19 cellular contexts compared by ENCODE assay signal in genomic region chr3:107994954-107995715, GRCh38.
DNase-seq lines count a peak whose midpoint lies in the region; ATAC-seq, FAIRE-seq and TF ChIP-seq lines count a peak whose summit lies in the region.
"Had no signal": no experiment of that assay in that cellular context is flagged by ENCODE, and none has a peak within 500 bp of the region (broad histone marks: within the 10 kb centered on the region; RNA-seq: fewer than 3 reads in every experiment).

No MANE protein-coding gene starts in this region.

- H3K27me3 Mint-ChIP-seq in activated CD8-positive, alpha-beta memory T cell treated with anti-CD3 and anti-CD28 coated beads, Interleukin-2, amount 10 ng/mL, durations not matched to agents 7 days and 5 days: peaks cover 4% of the 10 kb centered on the region
- H3K27me3 Mint-ChIP-seq: T-helper 17 cell had no signal

- H3K4me3 ChIP-seq in A549 (no peak overlapping the region), Karpas-422 (ENCODE audit: low read length) (no peak overlapping the region)

- DNase-seq in A549 (ENCODE audit: low read depth in 1 of 2, low spot score in 1 of 2): no peak
- no peak for DNase-seq in Karpas-422
- peak; percentile 39 for DNase-seq in NCI-H226
- DNase-seq in activated CD8-positive, alpha-beta memory T cell treated with anti-CD3 and anti-CD28 coated beads, Interleukin-2, amount 10 ng/mL, durations not matched to agents 7 days and 5 days: no peak
- DNase-seq in NCI-H524 treated with DMSO at 0.1 percent for 48 hours (lab: John Stamatoyannopoulos, UW): no peak
- DNase-seq in GM19240 (ENCODE audit: insufficient read length, low spot score): no peak
- DNase-seq: AML-193, Calu3, KBM-7, NCI-H1092, NCI-H2107, T-helper 17 cell had no signal

- H3K9me3 ChIP-seq in A549 (no peaks in the 10 kb centered on the region), Karpas-422 (ENCODE audit: low read length) (no peaks in the 10 kb centered on the region)

- no peak overlapping the region for H2AFZ ChIP-seq in Karpas-422 (ENCODE audit: low read length)

- H3K4me2 ChIP-seq in A549 (no peak overlapping the region), Karpas-422 (ENCODE audit: low read depth, low read length, poor library complexity, severe bottlenecking) (peak overlapping the region; percentile 16)

- H3K4me1 ChIP-seq in A549 (peaks cover 30% of the 10 kb centered on the region), Karpas-422 (ENCODE audit: low read length) (peaks cover 53% of the 10 kb centered on the region)

- no peak for TF ChIP-seq POLR2A in A549 (IDR thresholded peaks at IDR 0.05; ENCODE audit: low read length)

- no peak for TF ChIP-seq EP300 in A549 (IDR thresholded peaks at IDR 0.05)

- 69% methylated on average over 4 of the region's 4 CpGs for WGBS in A549 (ENCODE audit: missing lambda C conversion rate)

- CTCF ChIA-PET in A549 (lab: Yijun Ruan, JAX): interaction anchor here (1.0 to 2.5 kb wide), 4 partner anchors 9 to 67 kb away, joined by 3 to 11 read pairs (median 4); no protein-coding TSS in a partner anchor
- CTCF ChIA-PET in activated CD8-positive, alpha-beta memory T cell treated with anti-CD3 and anti-CD28 coated beads, Interleukin-2, amount 10 ng/mL, durations not matched to agents 7 days and 5 days (lab: Charles Lee): no interaction called here

- H3K79me2 ChIP-seq in Karpas-422 (ENCODE audit: low read length): no peaks in the 10 kb centered on the region

- no peaks in the 10 kb centered on the region for H3K9me3 Mint-ChIP-seq in activated CD8-positive, alpha-beta memory T cell treated with anti-CD3 and anti-CD28 coated beads, Interleukin-2, amount 10 ng/mL, durations not matched to agents 7 days and 5 days (ENCODE audit: low read depth)

- peak; percentile 39 for FAIRE-seq in A549 (lab: Jason Lieb, UNC)
- FAIRE-seq: G401.6, GM12891 had no signal

- H3K9me2 ChIP-seq in Karpas-422 (replicated peaks; ENCODE audit: insufficient read depth, low read length): no peaks in the 10 kb centered on the region

- no peak for ATAC-seq in A549
- ATAC-seq in SK-N-SH treated with all-trans-retinoic acid at 6 μM for 48 hours: no peak
- ATAC-seq in activated CD8-positive, alpha-beta memory T cell treated with anti-CD3 and anti-CD28 coated beads, Interleukin-2, amount 10 ng/mL, durations not matched to agents 7 days and 5 days: no peak
- ATAC-seq in HG03521 (IDR thresholded peaks at IDR 0.05; ENCODE audit: unreplicated experiment): no peak
- ATAC-seq: HCT116, T-helper 17 cell had no signal

- no peaks in the 10 kb centered on the region for H3K36me3 ChIP-seq in Karpas-422 (ENCODE audit: insufficient read depth, low read length)

- no peaks in the 10 kb centered on the region for H3K4me1 Mint-ChIP-seq in activated CD8-positive, alpha-beta memory T cell treated with anti-CD3 and anti-CD28 coated beads, Interleukin-2, amount 10 ng/mL, durations not matched to agents 7 days and 5 days

- TF ChIP-seq CTCF in A549 (IDR thresholded peaks at IDR 0.05): no peak

- no peak for TF ChIP-seq RAD21 in A549 (conservative IDR thresholded peaks at IDR 0.05 in 1 of 2, IDR thresholded peaks at IDR 0.05 in 1 of 2)

- no peaks in the 10 kb centered on the region for H4K20me1 ChIP-seq in Karpas-422 (ENCODE audit: insufficient read depth, low read depth, low read length)

- no peak overlapping the region for H3K4me3 Mint-ChIP-seq in activated CD8-positive, alpha-beta memory T cell treated with anti-CD3 and anti-CD28 coated beads, Interleukin-2, amount 10 ng/mL, durations not matched to agents 7 days and 5 days
- H3K4me3 Mint-ChIP-seq: T-helper 17 cell had no signal

- no peaks in the 10 kb centered on the region for H3K36me3 Mint-ChIP-seq in activated CD8-positive, alpha-beta memory T cell treated with anti-CD3 and anti-CD28 coated beads, Interleukin-2, amount 10 ng/mL, durations not matched to agents 7 days and 5 days

- H3K27ac ChIP-seq in A549: no peak overlapping the region
- no peak overlapping the region for H3K27ac ChIP-seq in Karpas-422 (ENCODE audit: low read length)
- H3K27ac ChIP-seq: HL-60, RWPE1 had no signal

- no peaks in the 10 kb centered on the region for H3K27me3 ChIP-seq in Karpas-422 (ENCODE audit: low read length)

- no peak overlapping the region for H3K27ac Mint-ChIP-seq in activated CD8-positive, alpha-beta memory T cell treated with anti-CD3 and anti-CD28 coated beads, Interleukin-2, amount 10 ng/mL, durations not matched to agents 7 days and 5 days
- H3K27ac Mint-ChIP-seq: T-helper 17 cell had no signal

- no peak overlapping the region for H3K9ac ChIP-seq in Karpas-422 (ENCODE audit: low read length)

- POLR2A ChIA-PET in A549 (lab: Yijun Ruan, JAX): no interaction called here

TF ChIP-seq in A549, 52 proteins besides CTCF, POLR2A, EP300 and RAD21:
- TF ChIP-seq, protein P1, sequence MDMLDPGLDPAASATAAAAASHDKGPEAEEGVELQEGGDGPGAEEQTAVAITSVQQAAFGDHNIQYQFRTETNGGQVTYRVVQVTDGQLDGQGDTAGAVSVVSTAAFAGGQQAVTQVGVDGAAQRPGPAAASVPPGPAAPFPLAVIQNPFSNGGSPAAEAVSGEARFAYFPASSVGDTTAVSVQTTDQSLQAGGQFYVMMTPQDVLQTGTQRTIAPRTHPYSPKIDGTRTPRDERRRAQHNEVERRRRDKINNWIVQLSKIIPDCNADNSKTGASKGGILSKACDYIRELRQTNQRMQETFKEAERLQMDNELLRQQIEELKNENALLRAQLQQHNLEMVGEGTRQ (IDR thresholded peaks at IDR 0.05): no peak
- no peak for TF ChIP-seq MYC (IDR thresholded peaks at IDR 0.05; ENCODE audit: borderline replicate concordance, low read length)

TF ChIP-seq in SK-N-SH treated with all-trans-retinoic acid at 6 μM for 48 hours, 23 proteins besides CTCF, POLR2A, EP300 and RAD21:
- TF ChIP-seq GLIS3 (CRISPR knock-in tag; IDR thresholded peaks at IDR 0.05): no peak
- no peak for TF ChIP-seq TSHZ2 (CRISPR knock-in tag; IDR thresholded peaks at IDR 0.05)
- peak; percentile 19; the same call in 1 of the 2 replicates for TF ChIP-seq ISL1 (CRISPR knock-in tag; IDR thresholded peaks at IDR 0.05)
- TF ChIP-seq ZC3H10 (CRISPR knock-in tag; IDR thresholded peaks at IDR 0.05): no peak
- no peak for TF ChIP-seq ARNTL (CRISPR knock-in tag; IDR thresholded peaks at IDR 0.05; ENCODE audit: borderline replicate concordance, low read depth)
- no peak for TF ChIP-seq ZNF70 (CRISPR knock-in tag; IDR thresholded peaks at IDR 0.05)
- TF ChIP-seq ESRRG (CRISPR knock-in tag; IDR thresholded peaks at IDR 0.05): no peak
- no peak for TF ChIP-seq ZNF565 (CRISPR knock-in tag; conservative IDR thresholded peaks at IDR 0.05; ENCODE audit: low read depth)
